ENCODE assay signal across 26 cellular contexts in the genomic region with DNA sequence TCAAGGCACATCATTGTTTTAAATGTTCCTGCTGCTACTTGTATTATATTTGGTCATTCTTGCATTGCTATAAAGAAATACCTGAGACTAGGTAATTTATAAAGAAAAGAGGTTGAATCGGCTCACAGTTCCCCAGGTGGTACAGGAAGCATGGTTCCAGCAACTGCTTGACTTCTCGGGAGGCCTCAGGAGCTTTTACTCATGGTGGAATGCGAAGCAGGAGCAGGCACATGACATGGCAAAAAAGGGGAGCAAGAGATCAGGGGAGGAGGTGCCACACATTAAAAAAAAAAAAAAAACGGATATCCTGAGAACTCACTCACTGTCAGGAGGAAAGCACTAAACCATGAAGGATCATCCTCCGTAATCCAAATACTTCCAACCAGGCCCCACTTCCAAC.
"Had no signal": no experiment of that assay in that cellular context is flagged by ENCODE, and none has a peak within 500 bp of the region (broad histone marks: within the 10 kb centered on the region; RNA-seq: fewer than 3 reads in every experiment).

No MANE protein-coding gene starts in this region.

- H3K4me2 ChIP-seq: smooth muscle cell had no signal

- H3K27me3 Mint-ChIP-seq: naive thymus-derived CD4-positive, alpha-beta T cell; natural killer cell treated with Interleukin-12 subunit alpha and Interleukin-12 subunit beta and Interleukin-15 and Interleukin-18, amount 100 ng/mL, for 72 hours; progenitor cell of endocrine pancreas; stimulated activated memory B cell treated with anti-CD40 and anti-IgM and Interleukin-4, amounts not matched to agents 10 μg/mL and 1 μg/mL and 100 μg/mL, for 72 hours; stimulated activated naive CD8-positive, alpha-beta T cell treated with anti-CD3 and anti-CD28 coated beads, Interleukin-15, amount 100 ng/mL, for 72 hours; type B pancreatic cell had no signal

- H3K4me1 ChIP-seq: right atrium auricular region, right lobe of liver, tibial nerve, vagina had no signal

- H3K36me3 ChIP-seq: left ventricle myocardium inferior, ovary, right atrium auricular region, right lobe of liver, tibial nerve, vagina had no signal

- H3K4me1 Mint-ChIP-seq: immature natural killer cell; naive thymus-derived CD4-positive, alpha-beta T cell; stimulated activated memory B cell treated with anti-CD40 and anti-IgM and Interleukin-4, amounts not matched to agents 10 μg/mL and 1 μg/mL and 100 μg/mL, for 72 hours; stimulated activated naive CD8-positive, alpha-beta T cell treated with anti-CD3 and anti-CD28 coated beads, Interleukin-15, amount 100 ng/mL, for 72 hours had no signal

- H3K27ac ChIP-seq: left ventricle myocardium inferior, ovary, right atrium auricular region, right lobe of liver, tibial nerve, vagina had no signal

- H3K27ac Mint-ChIP-seq: immature natural killer cell; naive thymus-derived CD4-positive, alpha-beta T cell; natural killer cell treated with Interleukin-12 subunit alpha and Interleukin-12 subunit beta and Interleukin-15 and Interleukin-18, amount 100 ng/mL, for 72 hours; progenitor cell of endocrine pancreas; stimulated activated memory B cell treated with anti-CD40 and anti-IgM and Interleukin-4, amounts not matched to agents 10 μg/mL and 1 μg/mL and 100 μg/mL, for 72 hours; stimulated activated naive CD8-positive, alpha-beta T cell treated with anti-CD3 and anti-CD28 coated beads, Interleukin-15, amount 100 ng/mL, for 72 hours; type B pancreatic cell had no signal

- DNase-seq: hypothalamus; immature natural killer cell; kidney; left colon; left ventricle myocardium inferior; midbrain; mucosa of descending colon; naive thymus-derived CD4-positive, alpha-beta T cell; ovary; right lobe of liver; stimulated activated CD4-positive, alpha-beta T cell treated with anti-CD3 and anti-CD28 coated beads, Interleukin-1b, Interleukin-23, amount 100 ng/mL, for 48 hours; stimulated activated CD4-positive, alpha-beta T cell treated with anti-CD3 and anti-CD28 coated beads, Interleukin-2, amount 100 ng/mL, for 48 hours; stimulated activated CD4-positive, alpha-beta T cell treated with anti-CD3 and anti-CD28 coated beads, Interleukin-4, amount 100 ng/mL, for 4 hours; stimulated activated CD8-positive, alpha-beta memory T cell treated with anti-CD3 and anti-CD28 coated beads, Interleukin-4, amount 100 ng/mL, for 48 hours; stimulated activated naive CD4-positive, alpha-beta T cell treated with Interleukin-2 at 50 U/mL for 16 hours; stimulated activated naive CD8-positive, alpha-beta T cell treated with anti-CD3 and anti-CD28 coated beads, Interleukin-15, amount 100 ng/mL, for 72 hours; substantia nigra had no signal

- H3K4me3 ChIP-seq: left ventricle myocardium inferior, lung, mucosa of descending colon, ovary, right atrium auricular region, right lobe of liver, smooth muscle cell, tibial nerve, vagina had no signal

- H3K9me3 ChIP-seq: left ventricle myocardium inferior, mucosa of descending colon, ovary, right atrium auricular region, right lobe of liver, tibial nerve, vagina had no signal

- H3K36me3 Mint-ChIP-seq: immature natural killer cell; naive thymus-derived CD4-positive, alpha-beta T cell; natural killer cell treated with Interleukin-12 subunit alpha and Interleukin-12 subunit beta and Interleukin-15 and Interleukin-18, amount 100 ng/mL, for 72 hours; stimulated activated memory B cell treated with anti-CD40 and anti-IgM and Interleukin-4, amounts not matched to agents 10 μg/mL and 1 μg/mL and 100 μg/mL, for 72 hours; type B pancreatic cell had no signal

- H3K4me3 Mint-ChIP-seq: immature natural killer cell; natural killer cell treated with Interleukin-12 subunit alpha and Interleukin-12 subunit beta and Interleukin-15 and Interleukin-18, amount 100 ng/mL, for 72 hours; stimulated activated memory B cell treated with anti-CD40 and anti-IgM and Interleukin-4, amounts not matched to agents 10 μg/mL and 1 μg/mL and 100 μg/mL, for 72 hours; stimulated activated naive CD8-positive, alpha-beta T cell treated with anti-CD3 and anti-CD28 coated beads, Interleukin-15, amount 100 ng/mL, for 72 hours; type B pancreatic cell had no signal

- ATAC-seq: left colon; mucosa of descending colon; naive thymus-derived CD4-positive, alpha-beta T cell; natural killer cell treated with Interleukin-12 subunit alpha and Interleukin-12 subunit beta and Interleukin-15 and Interleukin-18, amount 100 ng/mL, for 72 hours; right lobe of liver; stimulated activated memory B cell treated with anti-CD40 and anti-IgM and Interleukin-4, amounts not matched to agents 10 μg/mL and 1 μg/mL and 100 μg/mL, for 72 hours; stimulated activated naive CD8-positive, alpha-beta T cell treated with anti-CD3 and anti-CD28 coated beads, Interleukin-15, amount 100 ng/mL, for 72 hours had no signal

- H3K9me3 Mint-ChIP-seq: stimulated activated memory B cell treated with anti-CD40 and anti-IgM and Interleukin-4, amounts not matched to agents 10 μg/mL and 1 μg/mL and 100 μg/mL, for 72 hours; stimulated activated naive CD8-positive, alpha-beta T cell treated with anti-CD3 and anti-CD28 coated beads, Interleukin-15, amount 100 ng/mL, for 72 hours; type B pancreatic cell had no signal

- H3K27me3 ChIP-seq: ovary, right atrium auricular region, right lobe of liver, tibial nerve, vagina had no signal
